ENCODE assay signal across 21 cellular contexts in genomic region chr1:214219916-214220315, GRCh38.
DNase-seq lines count a peak whose midpoint lies in the region; ATAC-seq, FAIRE-seq and TF ChIP-seq lines count a peak whose summit lies in the region.
"Had no signal": no experiment of that assay in that cellular context is flagged by ENCODE, and none has a peak within 500 bp of the region (broad histone marks: within the 10 kb centered on the region; RNA-seq: fewer than 3 reads in every experiment).

No MANE protein-coding gene starts in this region.

- H2BK5ac ChIP-seq in mesenchymal stem cell (ENCODE audit: low read depth, low read length, poor library complexity, severe bottlenecking): no peak overlapping the region

- no peak overlapping the region for H3K4me2 ChIP-seq in GM23248 (ENCODE audit: unreplicated experiment)
- H3K4me2 ChIP-seq in keratinocyte (ENCODE audit: control insufficient read depth, extremely low read depth, insufficient read depth, low read depth, low read length): no peak overlapping the region
- H3K4me2 ChIP-seq in mesenchymal stem cell (ENCODE audit: low read length, poor library complexity, severe bottlenecking): no peak overlapping the region

- no peak overlapping the region for H2AK5ac ChIP-seq in mesenchymal stem cell (ENCODE audit: low read length, severe bottlenecking)

- H3K36me3 ChIP-seq in GM23248 (ENCODE audit: low read depth): no peaks in the 10 kb centered on the region
- H3K36me3 ChIP-seq in keratinocyte (ENCODE audit: control insufficient read depth in 2 of 2, extremely low read depth in 1 of 2, insufficient read depth in 2 of 2, low read length in 2 of 2): no peaks in the 10 kb centered on the region
- no peaks in the 10 kb centered on the region for H3K36me3 ChIP-seq in mesenchymal stem cell (ENCODE audit: control insufficient read depth in 1 of 2, insufficient read depth in 2 of 2, low read depth in 1 of 2, low read length in 2 of 2)
- no peaks in the 10 kb centered on the region for H3K36me3 ChIP-seq in ascending aorta
- H3K36me3 ChIP-seq: SJSA1 had no signal

- no peak overlapping the region for H3K14ac ChIP-seq in mesenchymal stem cell (ENCODE audit: low read length in 2 of 2)

- dilution Hi-C loops in keratinocyte (cut with MboI; ENCODE audit: extremely low pct_ligation_motif_present, low sequenced_read_pairs): no loop called here

- intact Hi-C loops in ascending aorta (cut with DNase I): no loop called here

- H3K4ac ChIP-seq in mesenchymal stem cell (ENCODE audit: low read depth in 1 of 2, low read length in 2 of 2): no peak overlapping the region

- H3K9me2 ChIP-seq in GM23248 (ENCODE audit: insufficient read depth): no peaks in the 10 kb centered on the region

- H3K18ac ChIP-seq in mesenchymal stem cell (ENCODE audit: low read depth in 1 of 2, low read length in 2 of 2): no peak overlapping the region

- no peak overlapping the region for H3K27ac ChIP-seq in GM23248
- no peak overlapping the region for H3K27ac ChIP-seq in keratinocyte (ENCODE audit: control insufficient read depth, insufficient read depth, low read length)
- H3K27ac ChIP-seq in mesenchymal stem cell (ENCODE audit: low read length, poor library complexity, severe bottlenecking): peak overlapping the region; percentile 7
- no peak overlapping the region for H3K27ac ChIP-seq in ascending aorta
- H3K27ac ChIP-seq: HL-60, SJSA1 had no signal

- no peak overlapping the region for H4K91ac ChIP-seq in mesenchymal stem cell (ENCODE audit: low read length)

- no peak for TF ChIP-seq CTCF in keratinocyte (optimal IDR thresholded peaks at IDR 0.05 in 1 of 3, IDR thresholded peaks at IDR 0.05 in 1 of 3, conservative IDR thresholded peaks at IDR 0.05 in 1 of 3; ENCODE audit: extremely low read depth in 1 of 3, insufficient read depth in 2 of 3, low read length in 3 of 3)
- no peak for TF ChIP-seq CTCF in ascending aorta (IDR thresholded peaks at IDR 0.05)

- no peaks in the 10 kb centered on the region for H3K9me1 ChIP-seq in keratinocyte (ENCODE audit: control insufficient read depth, extremely low read depth, insufficient read depth, low read length)

- H3K9me3 ChIP-seq in GM23248 (ENCODE audit: low read depth) (no peaks in the 10 kb centered on the region), keratinocyte (ENCODE audit: control insufficient read depth, low read depth, low read length) (no peaks in the 10 kb centered on the region), mesenchymal stem cell (ENCODE audit: control insufficient read depth, low read length) (no peaks in the 10 kb centered on the region), ascending aorta (no peaks in the 10 kb centered on the region)
- H3K9me3 ChIP-seq: SJSA1 had no signal

- H4K8ac ChIP-seq in mesenchymal stem cell (ENCODE audit: low read length): no peak overlapping the region

- ATAC-seq in GM21825 (IDR thresholded peaks at IDR 0.05; ENCODE audit: unreplicated experiment): no peak
- no peak for ATAC-seq in GM19452 (IDR thresholded peaks at IDR 0.05; ENCODE audit: unreplicated experiment)
- ATAC-seq: Panc1 had no signal

- H2BK15ac ChIP-seq in mesenchymal stem cell (ENCODE audit: low read depth, poor library complexity, severe bottlenecking): no peak overlapping the region

- DNase-seq in GM23248 (peak; percentile 9), NCI-H146 treated with DMSO at 0.1 percent for 48 hours (lab: John Stamatoyannopoulos, UW; ENCODE audit: unreplicated experiment) (peak; percentile 55), keratinocyte (ENCODE audit: low read depth, low spot score) (no peak), mesenchymal stem cell (no peak), ascending aorta (ENCODE audit: low spot score in 2 of 2) (no peak), glomerular visceral epithelial cell (ENCODE audit: extremely low spot score) (no peak)
- DNase-seq: ACHN; C1 segment of cervical spinal cord; CD8-positive, alpha-beta memory T cell; DND-41; HFFc6; NCI-H1105; NCI-H187 treated with DMSO at 0.1 percent for 48 hours; NCI-H2227 treated with DMSO at 0.1 percent for 48 hours; NCI-H524 had no signal

- H3K79me2 ChIP-seq in GM23248 (ENCODE audit: insufficient read depth): no peaks in the 10 kb centered on the region
- H3K79me2 ChIP-seq in keratinocyte (ENCODE audit: control insufficient read depth, insufficient read depth, low read length): no peaks in the 10 kb centered on the region

- no peak overlapping the region for H2AFZ ChIP-seq in GM23248
- no peak overlapping the region for H2AFZ ChIP-seq in keratinocyte (ENCODE audit: control insufficient read depth, low read length)
- H2AFZ ChIP-seq in mesenchymal stem cell (ENCODE audit: low read depth, low read length): no peak overlapping the region

- no peak overlapping the region for H3K9ac ChIP-seq in GM23248
- H3K9ac ChIP-seq in keratinocyte (ENCODE audit: control insufficient read depth, extremely low read depth, insufficient read depth, low read length): no peak overlapping the region
- H3K9ac ChIP-seq in mesenchymal stem cell (ENCODE audit: low read length): no peak overlapping the region

- H3K27me3 ChIP-seq in GM23248 (replicated peaks; ENCODE audit: insufficient read depth) (no peaks in the 10 kb centered on the region), keratinocyte (ENCODE audit: control insufficient read depth, extremely low read depth, insufficient read depth, low read length) (no peaks in the 10 kb centered on the region), mesenchymal stem cell (ENCODE audit: control insufficient read depth in 1 of 2, insufficient read depth in 1 of 2, low read length in 2 of 2) (peaks cover 0 to 17% of the 10 kb centered on the region in 2 experiments), ascending aorta (no peaks in the 10 kb centered on the region)

- H3K4me3 ChIP-seq in GM23248: no peak overlapping the region
- H3K4me3 ChIP-seq in keratinocyte (ENCODE audit: control insufficient read depth in 2 of 3, extremely low read depth in 1 of 3, insufficient read depth in 2 of 3, low read depth in 1 of 3, low read length in 3 of 3): no peak overlapping the region
- no peak overlapping the region for H3K4me3 ChIP-seq in mesenchymal stem cell (ENCODE audit: insufficient read depth in 1 of 2, low read depth in 1 of 2, low read length in 2 of 2)
- H3K4me3 ChIP-seq in ascending aorta: no peak overlapping the region
- H3K4me3 ChIP-seq: SJSA1 had no signal

- FAIRE-seq in keratinocyte (lab: Jason Lieb, UNC): peak; percentile 44
- FAIRE-seq: H54 had no signal

- no peak overlapping the region for H3K23ac ChIP-seq in mesenchymal stem cell (ENCODE audit: low read length in 2 of 2)

- no peak overlapping the region for H2BK12ac ChIP-seq in mesenchymal stem cell (ENCODE audit: low read length in 2 of 2)

- WGBS in GM23248 (ENCODE audit: low coverage in 1 of 2, low lambda C conversion rate in 2 of 2, missing lambda C conversion rate in 2 of 2), 2 experiments: 70 to 72% methylated on average over 4 of the region's 4 CpGs
- WGBS in mesenchymal stem cell: 82% methylated on average over 4 of the region's 4 CpGs

- in situ Hi-C loops in GM23248 (cut with MboI): loop anchor here (5.0 to 25.0 kb wide), 3 partner anchors 112 to 1317 kb away; no protein-coding TSS in a partner anchor

- no peaks in the 10 kb centered on the region for H4K20me1 ChIP-seq in GM23248 (ENCODE audit: insufficient read depth)
- H4K20me1 ChIP-seq in keratinocyte (ENCODE audit: control insufficient read depth, extremely low read depth, insufficient read depth, low read length): no peaks in the 10 kb centered on the region

- no peaks in the 10 kb centered on the region for H3K79me1 ChIP-seq in mesenchymal stem cell (replicated peaks; ENCODE audit: low read length, poor library complexity, severe bottlenecking)

- H3K4me1 ChIP-seq in GM23248 (ENCODE audit: insufficient read depth): 0 out of 2 replicates have a peak, but pooled peaks cover under 1% of the 10 kb centered on the region
- H3K4me1 ChIP-seq in keratinocyte (ENCODE audit: control insufficient read depth, extremely low read depth, insufficient read depth, low read length): peaks cover 34% of the 10 kb centered on the region
- peaks cover 5% of the 10 kb centered on the region for H3K4me1 ChIP-seq in mesenchymal stem cell (ENCODE audit: control insufficient read depth, insufficient read depth, low read depth, low read length)
- no peaks in the 10 kb centered on the region for H3K4me1 ChIP-seq in ascending aorta
- H3K4me1 ChIP-seq: SJSA1 had no signal

- no peak overlapping the region for H2BK120ac ChIP-seq in mesenchymal stem cell (ENCODE audit: low read depth, low read length)

- 0 out of 2 replicates have a peak, but pooled peaks cover 3% of the 10 kb centered on the region for H3F3A ChIP-seq in GM23248 (ENCODE audit: insufficient read depth)

Comparison
In these comparisons a context has a peak if more than half of its experiments do, and no peak if none do; other contexts are left out.
1. DNase-seq: peak in GM23248 (single experiment) and NCI-H146 treated with DMSO at 0.1 percent for 48 hours (single experiment); none in keratinocyte (single experiment), mesenchymal stem cell (single experiment), ascending aorta (0 of 2) and glomerular visceral epithelial cell (single experiment).